ENCODE assay signal across 8 cellular contexts in genomic region chr20:3203315-3204123, GRCh38. TPM values are rescaled to one million over a fixed set of nuclear protein-coding genes. Genes with fewer than 3 reads are reported as not detected.
DNase-seq lines count a peak whose midpoint lies in the region; ATAC-seq and TF ChIP-seq lines count a peak whose summit lies in the region.

No MANE protein-coding gene starts in this region.

- H3K27me3 ChIP-seq in SJSA1 (replicated peaks), result no peaks in the 10 kb centered on the region

- in situ Hi-C loops in ACHN (cut with HindIII; ENCODE audit: low pct_ligation_motif_present, low pct_unique_long_range_greater_than_20kb, low sequenced_read_pairs), result no loop called here

- H3K4me3 ChIP-seq in SJSA1 (peak overlapping the region; percentile 67), cardiac fibroblast (replicated peaks in 1 of 2; ENCODE audit: low read depth in 2 of 2, low read length in 2 of 2) (peak overlapping the region; percentile 73 to 93)

- TF ChIP-seq CTCF in cardiac fibroblast (IDR thresholded peaks at IDR 0.05; ENCODE audit: low read depth, low read length), result no peak

- peaks cover 16% of the 10 kb centered on the region for H3K4me1 ChIP-seq in SJSA1 (replicated peaks)

- ATAC-seq in GM18868 (IDR thresholded peaks at IDR 0.05; ENCODE audit: unreplicated experiment) (peak; percentile 21), HG03342 (IDR thresholded peaks at IDR 0.05; ENCODE audit: unreplicated experiment) (peak; percentile 17)

- peaks cover 36% of the 10 kb centered on the region for H3K36me3 ChIP-seq in SJSA1

- H3K27ac ChIP-seq in SJSA1, result no peak overlapping the region

- DNase-seq in ACHN, result peak; percentile 29
- DNase-seq in SJSA1 (ENCODE audit: low read depth in 1 of 2, low spot score in 2 of 2), result peak in 1 of 2 experiments; percentile 19
- peak; percentile 13 to 25 for DNase-seq in cardiac fibroblast (ENCODE audit: low read depth in 2 of 2)
- DNase-seq in left kidney (ENCODE audit: low read depth, low spot score), result peak; percentile 67
- peak; percentile 60 for DNase-seq in stimulated activated CD8-positive, alpha-beta memory T cell treated with anti-CD3 and anti-CD28 coated beads, Interleukin-4, amount 100 ng/mL, for 48 hours
- DNase-seq in NOMO-1 (lab: John Stamatoyannopoulos, UW; ENCODE audit: unreplicated experiment in 2 of 2), result no peak

- H3K9me3 ChIP-seq in SJSA1 (replicated peaks), result no peaks in the 10 kb centered on the region

RNA-seq across cellular contexts. Expression of gene DDRGK1, which starts 1.0 kb away (rescaled TPM):
- 28.2 and 29.1 TPM in 2 replicates for total RNA-seq in SJSA1 (2014; rRNA removed; shearing (Covaris generic))

RNA-seq across cellular contexts. Expression of gene ITPA, which starts 5.8 kb away (rescaled TPM):
- 59.3 and 78.0 TPM in 2 replicates for total RNA-seq in SJSA1 (2014; rRNA removed; shearing (Covaris generic))

RNA-seq across cellular contexts. Expression of gene LZTS3, which starts 30.2 kb away (rescaled TPM):
- total RNA-seq in SJSA1 (2014; rRNA removed; shearing (Covaris generic)), result 3.9 and 6.1 TPM in 2 replicates

RNA-seq across cellular contexts. Expression of gene SLC4A11, which starts 35.5 kb away (rescaled TPM):
- 0.24 TPM in 1 of 2 replicates, not detected in the other for total RNA-seq in SJSA1 (2014; rRNA removed; shearing (Covaris generic))

RNA-seq across cellular contexts. Expression of gene FASTKD5, which starts 43.9 kb away (rescaled TPM):
- 15.5 and 26.3 TPM in 2 replicates for total RNA-seq in SJSA1 (2014; rRNA removed; shearing (Covaris generic))

Comparison
In these comparisons a context has a peak if more than half of its experiments do, and no peak if none do; other contexts are left out.
1. DNase-seq: peak in ACHN (single experiment), cardiac fibroblast (2 of 2), left kidney (single experiment) and stimulated activated CD8-positive, alpha-beta memory T cell treated with anti-CD3 and anti-CD28 coated beads, Interleukin-4, amount 100 ng/mL, for 48 hours (single experiment); none in NOMO-1 (0 of 2).